Comparison of ENCODE assay signal across 12 cellular contexts in the genomic region with DNA sequence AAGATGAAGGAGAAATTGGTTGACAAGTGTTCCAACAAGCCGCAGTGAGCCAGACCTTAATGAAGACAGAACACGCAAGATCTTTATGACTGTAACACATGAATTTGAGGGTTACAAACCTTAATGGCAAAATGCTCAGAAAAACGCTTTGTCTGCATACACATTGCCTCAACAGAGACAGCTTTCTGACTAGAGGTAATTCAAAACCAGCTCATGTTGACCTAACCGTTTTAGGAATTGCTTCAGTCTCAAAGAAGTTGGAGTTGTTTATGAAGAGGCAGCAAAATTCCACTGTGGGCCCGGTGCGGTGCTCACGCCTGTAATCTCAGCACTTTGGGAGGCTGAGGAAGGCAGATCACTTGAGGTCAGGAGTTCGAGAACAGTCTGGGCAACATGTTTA. TPM values are rescaled to one million over a fixed set of nuclear protein-coding genes. Genes with fewer than 3 reads are reported as not detected.
DNase-seq lines count a peak whose midpoint lies in the region; ATAC-seq and TF ChIP-seq lines count a peak whose summit lies in the region.
"Had no signal": no experiment of that assay in that cellular context is flagged by ENCODE, and none has a peak within 500 bp of the region (broad histone marks: within the 10 kb centered on the region; RNA-seq: fewer than 3 reads in every experiment).

No MANE protein-coding gene starts in this region.

- no peak for ATAC-seq in activated T-cell treated with anti-CD3 and anti-CD28 coated beads, Interleukin-2, amount 50 U/mL, for 72 hours (replicated peaks in 1 of 2)

- peaks cover 0 to 3% of the 10 kb centered on the region in 2 donors for H3K36me3 Mint-ChIP-seq in activated T-cell treated with anti-CD3 and anti-CD28 coated beads, Interleukin-2, amount 50 U/mL, for 72 hours (ENCODE audit: insufficient read depth in 2 of 2)
- no peaks in the 10 kb centered on the region for H3K36me3 Mint-ChIP-seq in immature natural killer cell

- no peaks in the 10 kb centered on the region for H3K36me3 ChIP-seq in stomach

- TF ChIP-seq POLR2A in stomach (IDR thresholded peaks at IDR 0.05) = no peak

- no peaks in the 10 kb centered on the region for H3K9me3 Mint-ChIP-seq in activated T-cell treated with anti-CD3 and anti-CD28 coated beads, Interleukin-2, amount 50 U/mL, for 72 hours
- H3K9me3 Mint-ChIP-seq in immature natural killer cell = no peaks in the 10 kb centered on the region

- no peaks in the 10 kb centered on the region for H3K27me3 Mint-ChIP-seq in activated T-cell treated with anti-CD3 and anti-CD28 coated beads, Interleukin-2, amount 50 U/mL, for 72 hours (ENCODE audit: low read depth)
- H3K27me3 Mint-ChIP-seq in immature natural killer cell (ENCODE audit: low read depth in 3 of 3) = peaks cover 15 to 32% (median 23%) of the 10 kb centered on the region in 3 donors

- H3K9me3 ChIP-seq in stomach = no peaks in the 10 kb centered on the region

- no peak overlapping the region for H3K27ac Mint-ChIP-seq in activated T-cell treated with anti-CD3 and anti-CD28 coated beads, Interleukin-2, amount 50 U/mL, for 72 hours
- peak overlapping the region in 1 of 6 donors; percentile 19 for H3K27ac Mint-ChIP-seq in immature natural killer cell

- peak overlapping the region; percentile 93 to 96 for H3K4me3 Mint-ChIP-seq in activated T-cell treated with anti-CD3 and anti-CD28 coated beads, Interleukin-2, amount 50 U/mL, for 72 hours
- H3K4me3 Mint-ChIP-seq in immature natural killer cell = peak overlapping the region in 3 of 5 donors; percentile 58 to 94 (median 88)

- H3K4me1 Mint-ChIP-seq in activated T-cell treated with anti-CD3 and anti-CD28 coated beads, Interleukin-2, amount 50 U/mL, for 72 hours (ENCODE audit: low read depth) = peaks cover 60% of the 10 kb centered on the region
- peaks cover 38 to 44% of the 10 kb centered on the region in 2 donors for H3K4me1 Mint-ChIP-seq in immature natural killer cell

- H3K27me3 ChIP-seq in stomach = no peaks in the 10 kb centered on the region
- H3K27me3 ChIP-seq: SJSA1 had no signal

- TF ChIP-seq CTCF in VCaP (conservative IDR thresholded peaks at IDR 0.05) (no peak), stomach (IDR thresholded peaks at IDR 0.05) (no peak)

- WGBS in stomach, 5 donors = 54 to 69% (median 60%) methylated on average over 8 of the region's 8 CpGs

- H3K4me3 ChIP-seq in stomach = peak overlapping the region in 2 of 4 donors; percentile 86 to 100

- intact Hi-C loops in stomach (cut with DNase I; ENCODE audit: low total_unique reads) = no loop called here

- H3K27ac ChIP-seq in VCaP (peak overlapping the region; percentile 100; the same call in 1 of the 2 replicates), stomach (peak overlapping the region in 3 of 5 donors; percentile 98 to 100 (median 100))
- H3K27ac ChIP-seq: C4-2B had no signal

- H3K4me1 ChIP-seq in stomach = peaks cover 24 to 41% (median 36%) of the 10 kb centered on the region in 4 donors

- no peak for DNase-seq in activated T-cell treated with anti-CD3 and anti-CD28 coated beads, Interleukin-2, amount 50 U/mL, for 72 hours
- DNase-seq in activated T-cell treated with anti-CD3 and anti-CD28 coated beads, Interleukin-2, amount 50 U/mL, for 1 hour = no peak
- no peak for DNase-seq in immature natural killer cell
- no peak for DNase-seq in stomach
- DNase-seq in stimulated activated CD4-positive, alpha-beta T cell treated with anti-CD3 and anti-CD28 coated beads, Interleukin-2, amount 100 ng/mL, for 48 hours = no peak
- no peak for DNase-seq in SIG-M5 (lab: John Stamatoyannopoulos, UW)
- DNase-seq in DMS153 treated with DMSO at 0.1 percent for 48 hours (lab: John Stamatoyannopoulos, UW; ENCODE audit: unreplicated experiment) = no peak
- DNase-seq: NCI-H1092, substantia nigra had no signal

- TF ChIP-seq EP300 in stomach (IDR thresholded peaks at IDR 0.05) = no peak

RNA-seq across cellular contexts. Expression of a gene that starts 2.2 kb away (rescaled TPM):
- total RNA-seq in activated T-cell treated with anti-CD3 and anti-CD28 coated beads, Interleukin-2, amount 50 U/mL, for 72 hours = 100 to 1,000 TPM; 118 to 121 TPM
- polyA plus RNA-seq in immature natural killer cell (10 to 100 TPM; 37.2 to 82.0 (median 45.6) TPM), stomach (10 to 100 TPM; 15.9 to 35.6 (median 24.2) TPM)
- total RNA-seq in stomach = 100 to 1,000 TPM; 109 to 340 (median 207) TPM
